Comparison of ENCODE assay signal across 32 cellular contexts in the genomic region with DNA sequence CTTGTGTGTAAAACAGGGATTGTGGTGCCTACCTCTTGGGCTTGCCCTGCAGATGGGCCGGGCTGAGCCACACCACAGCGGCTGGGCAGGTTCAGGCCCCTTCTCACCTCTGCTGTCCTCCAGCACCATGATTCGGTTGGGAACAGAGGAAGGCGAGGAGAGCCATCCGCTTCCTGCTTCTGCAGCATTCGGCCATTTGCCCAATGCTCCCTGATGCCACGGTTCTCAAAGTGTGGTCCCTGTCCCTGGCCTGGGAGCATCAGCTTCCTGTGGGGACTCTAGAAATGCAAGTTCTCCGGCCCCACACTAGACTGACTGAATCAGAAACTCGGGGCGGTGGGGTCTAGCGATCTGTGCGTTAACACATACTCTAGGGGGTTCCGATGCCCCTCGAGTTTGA.
"Had no signal": no experiment of that assay in that cellular context is flagged by ENCODE, and none has a peak within 500 bp of the region (broad histone marks: within the 10 kb centered on the region; RNA-seq: fewer than 3 reads in every experiment).

No MANE protein-coding gene starts in this region.

- H3K27me3 Mint-ChIP-seq: activated B cell treated with CpG ODN at 0.5 μM for 24 hours; activated CD4-positive, alpha-beta memory T cell treated with anti-CD3 and anti-CD28 coated beads for 36 hours; activated CD4-positive, alpha-beta T cell treated with anti-CD3 and anti-CD28 coated beads, Interleukin-2, amount 10 ng/mL, durations not matched to agents 24 days and 14 days; activated CD8-positive, alpha-beta T cell treated with anti-CD3 and anti-CD28 coated beads for 36 hours; activated naive CD8-positive, alpha-beta T cell treated with anti-CD3 and anti-CD28 coated beads for 36 hours; activated T-helper 17 cell treated with anti-CD3 and anti-CD28 coated beads, Interleukin-2, amount 50 U/mL, for 72 hours; T-cell; T-helper 17 cell had no signal

- H3K36me3 Mint-ChIP-seq: T-cell had no signal

- H3K27ac Mint-ChIP-seq: activated B cell treated with CpG ODN at 0.5 μM for 24 hours; activated CD4-positive, alpha-beta memory T cell treated with anti-CD3 and anti-CD28 coated beads for 36 hours; activated CD4-positive, alpha-beta T cell treated with anti-CD3 and anti-CD28 coated beads, Interleukin-2, amount 10 ng/mL, durations not matched to agents 24 days and 14 days; activated CD8-positive, alpha-beta T cell treated with anti-CD3 and anti-CD28 coated beads for 36 hours; activated naive CD4-positive, alpha-beta T cell treated with anti-CD3 and anti-CD28 coated beads for 36 hours; activated naive CD8-positive, alpha-beta T cell treated with anti-CD3 and anti-CD28 coated beads for 36 hours; activated T-cell treated with anti-CD3 and anti-CD28 coated beads, Interleukin-2, amount 50 U/mL, for 72 hours; activated T-helper 1 cell treated with anti-CD3 and anti-CD28 coated beads, Interleukin-12 subunit alpha, Interleukin-12 subunit beta, Interleukin-2, Interleukin-4 antibody, amounts not matched to agents 30 ng/mL and 10 ng/mL and 1 ng/mL, durations not matched to agents 14 hours and 24 hours and 36 hours; activated T-helper 17 cell treated with anti-CD3 and anti-CD28 coated beads, Interleukin-2, amount 50 U/mL, for 72 hours; T-cell; T-helper 17 cell had no signal

- H3K4me3 Mint-ChIP-seq: activated B cell treated with CpG ODN at 0.5 μM for 24 hours; activated CD4-positive, alpha-beta memory T cell treated with anti-CD3 and anti-CD28 coated beads for 36 hours; activated CD4-positive, alpha-beta T cell treated with anti-CD3 and anti-CD28 coated beads, Interleukin-2, amount 10 ng/mL, durations not matched to agents 24 days and 14 days; activated CD8-positive, alpha-beta T cell treated with anti-CD3 and anti-CD28 coated beads for 36 hours; activated naive CD4-positive, alpha-beta T cell treated with anti-CD3 and anti-CD28 coated beads for 36 hours; activated naive CD8-positive, alpha-beta T cell treated with anti-CD3 and anti-CD28 coated beads for 36 hours; activated T-cell treated with anti-CD3 and anti-CD28 coated beads, Interleukin-2, amount 50 U/mL, for 4 hours; activated T-cell treated with anti-CD3 and anti-CD28 coated beads, Interleukin-2, amount 50 U/mL, for 72 hours; activated T-helper 1 cell treated with anti-CD3 and anti-CD28 coated beads, Interleukin-12 subunit alpha, Interleukin-12 subunit beta, Interleukin-2, Interleukin-4 antibody, amounts not matched to agents 30 ng/mL and 10 ng/mL and 1 ng/mL, durations not matched to agents 14 hours and 24 hours and 36 hours; activated T-helper 17 cell treated with anti-CD3 and anti-CD28 coated beads, Interleukin-2, amount 50 U/mL, for 72 hours; T-cell; T-helper 17 cell had no signal

- H3K36me3 ChIP-seq: adrenal gland, brain microvascular endothelial cell, breast epithelium had no signal

- H3K27ac ChIP-seq: adrenal gland, body of pancreas, brain microvascular endothelial cell, breast epithelium, VCaP had no signal

- H3K4me1 Mint-ChIP-seq: activated naive CD8-positive, alpha-beta T cell treated with anti-CD3 and anti-CD28 coated beads for 36 hours; activated T-helper 17 cell treated with anti-CD3 and anti-CD28 coated beads, Interleukin-2, amount 50 U/mL, for 72 hours; T-cell; T-helper 17 cell had no signal

- H3K4me1 ChIP-seq: adrenal gland, body of pancreas, breast epithelium had no signal

- H3K4me3 ChIP-seq: adrenal gland, body of pancreas, breast epithelium had no signal

- H3K9me3 Mint-ChIP-seq: activated CD4-positive, alpha-beta memory T cell treated with anti-CD3 and anti-CD28 coated beads for 36 hours; activated T-helper 1 cell treated with anti-CD3 and anti-CD28 coated beads, Interleukin-12 subunit alpha, Interleukin-12 subunit beta, Interleukin-2, Interleukin-4 antibody, amounts not matched to agents 30 ng/mL and 10 ng/mL and 1 ng/mL, durations not matched to agents 14 hours and 24 hours and 36 hours had no signal

- DNase-seq: activated B cell treated with CpG ODN at 0.5 μM for 24 hours; activated CD4-positive, alpha-beta memory T cell treated with anti-CD3 and anti-CD28 coated beads for 36 hours; activated CD4-positive, alpha-beta T cell treated with anti-CD3 and anti-CD28 coated beads for 4 hours; activated CD4-positive, alpha-beta T cell treated with anti-CD3 and anti-CD28 coated beads, Interleukin-2, amount 10 ng/mL, durations not matched to agents 24 days and 14 days; activated CD4-positive, alpha-beta T cell treated with anti-CD3 and anti-CD28 coated beads, Interleukin-2, amount 50 U/mL, for 1 hour; activated CD4-positive, alpha-beta T cell treated with anti-CD3 and anti-CD28 coated beads, Interleukin-2, amount 50 U/mL, for 4 hours; activated CD4-positive, CD25-positive, alpha-beta regulatory T cell treated with anti-CD3 and anti-CD28 coated beads, Interleukin-2, amount 50 U/mL, for 72 hours; activated CD8-positive, alpha-beta memory T cell treated with anti-CD3 and anti-CD28 coated beads, Interleukin-2, amount 50 U/mL, for 4 hours; activated CD8-positive, alpha-beta T cell treated with anti-CD3 and anti-CD28 coated beads for 36 hours; activated effector memory CD4-positive, alpha-beta T cell treated with anti-CD3 and anti-CD28 coated beads, Interleukin-2, amount 50 U/mL, for 16 hours; activated gamma-delta T cell treated with Interleukin-2 at 50 U/mL for 16 hours; activated naive CD4-positive, alpha-beta T cell; activated naive CD4-positive, alpha-beta T cell treated with anti-CD3 and anti-CD28 coated beads for 36 hours; activated naive CD4-positive, alpha-beta T cell treated with anti-CD3 and anti-CD28 coated beads, Interleukin-2, amount 50 U/mL, for 16 hours; activated naive CD8-positive, alpha-beta T cell treated with anti-CD3 and anti-CD28 coated beads for 36 hours; activated T-cell treated with anti-CD3 and anti-CD28 coated beads for 4 hours; activated T-cell treated with anti-CD3 and anti-CD28 coated beads, Interleukin-2, amount 50 U/mL, for 1 hour; activated T-cell treated with anti-CD3 and anti-CD28 coated beads, Interleukin-2, amount 50 U/mL, for 4 hours; activated T-cell treated with anti-CD3 and anti-CD28 coated beads, Interleukin-2, amount 50 U/mL, for 72 hours; adrenal gland; amniotic stem cell; aorta; central memory CD4-positive, alpha-beta T cell; T-cell; T-helper 17 cell had no signal

- H3K27me3 ChIP-seq: adrenal gland, body of pancreas, brain microvascular endothelial cell had no signal

- H3K9me3 ChIP-seq: adrenal gland, body of pancreas, breast epithelium had no signal

- ATAC-seq: activated CD8-positive, alpha-beta T cell treated with anti-CD3 and anti-CD28 coated beads for 36 hours; activated naive CD4-positive, alpha-beta T cell treated with anti-CD3 and anti-CD28 coated beads, Interleukin-2, amount 50 U/mL, for 72 hours; activated T-cell treated with anti-CD3 and anti-CD28 coated beads, Interleukin-2, amount 50 U/mL, for 4 hours; activated T-cell treated with anti-CD3 and anti-CD28 coated beads, Interleukin-2, amount 50 U/mL, for 72 hours; activated T-helper 17 cell treated with anti-CD3 and anti-CD28 coated beads, Interleukin-2, amount 50 U/mL, for 72 hours; body of pancreas; T-cell; T-helper 17 cell had no signal
